In genomic region chr15:74374648-74375302, GRCh38 we compare ENCODE assay signal across 8 cellular contexts. TPM values are rescaled to one million over a fixed set of nuclear protein-coding genes. Genes with fewer than 3 reads are reported as not detected.
DNase-seq lines count a peak whose midpoint lies in the region; ATAC-seq, FAIRE-seq and TF ChIP-seq lines count a peak whose summit lies in the region.

No MANE protein-coding gene starts in this region.

- peaks cover 9 to 25% (median 13%) of the 10 kb centered on the region in 3 donors for H3K4me1 Mint-ChIP-seq in IgD-negative memory B cell

- peaks cover 6% of the 10 kb centered on the region; the same call in 1 of the 2 replicates for H3K23me2 ChIP-seq in H1 (ENCODE audit: low read depth, low read length)

- no peak overlapping the region; a peak in 2 of 7 replicates for H3K9ac ChIP-seq in H1 (replicated peaks in 1 of 4; ENCODE audit: extremely low read depth in 1 of 4, low read depth in 3 of 4, low read length in 3 of 4)

- H3K18ac ChIP-seq in H1 (ENCODE audit: extremely low read depth, low read length), result peak overlapping the region; percentile 99

- H3K27me3 ChIP-seq in H1 (replicated peaks in 1 of 4; ENCODE audit: control insufficient read depth in 3 of 4, extremely low read depth in 1 of 4, insufficient read depth in 3 of 4, low read length in 3 of 4) (peaks cover 0 to 3% (median 0%) of the 10 kb centered on the region in 4 experiments; a peak in 3 of 7 replicates), psoas muscle (ENCODE audit: insufficient read depth in 3 of 3, low read length in 2 of 3) (peaks cover 0 to 1% (median 0%) of the 10 kb centered on the region in 3 donors)

- TF ChIP-seq POLR2A in H1 (IDR thresholded peaks at IDR 0.05; ENCODE audit: control extremely low read depth in 1 of 2, low read depth in 2 of 2, low read length in 2 of 2), result no peak
- TF ChIP-seq POLR2A in lower leg skin (IDR thresholded peaks at IDR 0.05), result no peak

- peak overlapping the region; percentile 65 for H3K4ac ChIP-seq in H1 (replicated peaks; ENCODE audit: insufficient read length, low read depth, low read length)

- POLR2A ChIA-PET in H1 (lab: Charles Lee; ENCODE audit: partially characterized antibody), result interaction anchor here (0.9 to 3.1 kb wide), 5 partner anchors 10 to 111 kb away, joined by 3 to 9 read pairs (median 3); no protein-coding TSS in a partner anchor

- H2BK5ac ChIP-seq in H1 (ENCODE audit: low read depth, low read length), result peak overlapping the region; percentile 92

- no peak overlapping the region for H3K23ac ChIP-seq in H1 (ENCODE audit: insufficient read length)

- H4K8ac ChIP-seq in H1 (ENCODE audit: extremely low read depth, insufficient read depth, low read length), result no peak overlapping the region

- H3K36me3 ChIP-seq in H1 (ENCODE audit: control insufficient read depth in 2 of 4, insufficient read depth in 4 of 4, low read length in 3 of 4) (no peaks in the 10 kb centered on the region), psoas muscle (ENCODE audit: insufficient read depth in 1 of 2, low read depth in 1 of 2) (no peaks in the 10 kb centered on the region)

- 28% methylated on average over 11 of the region's 11 CpGs; no CpG with 5 or more reads in 1 of the 2 experiments for WGBS in H1 (ENCODE audit: extremely low coverage in 1 of 2, insufficient coverage in 1 of 2, insufficient read length in 1 of 2, insufficient replicate concordance in 2 of 2, low coverage in 1 of 2, low lambda C conversion rate in 2 of 2, missing lambda C conversion rate in 1 of 2), 2 experiments
- WGBS in psoas muscle, 3 donors, result 23 to 26% (median 24%) methylated on average over 11 of the region's 11 CpGs
- 20 to 36% methylated on average over 8 to 11 of the region's 11 CpGs for WGBS in lower leg skin, 2 donors

- no peak overlapping the region for H3K56ac ChIP-seq in H1 (replicated peaks; ENCODE audit: insufficient read length, low read depth, low read length)

- peak; percentile 16 for ATAC-seq in GM18907 (IDR thresholded peaks at IDR 0.05; ENCODE audit: unreplicated experiment)
- ATAC-seq in psoas muscle, result no peak

- H3K4me2 ChIP-seq in H1 (ENCODE audit: insufficient read depth in 1 of 2, low read depth in 2 of 2, low read length in 2 of 2), result peak overlapping the region; percentile 76 to 99

- no peak overlapping the region for H3K27ac ChIP-seq in H1 (ENCODE audit: low read depth, low read length)
- no peak overlapping the region for H3K27ac ChIP-seq in psoas muscle

- intact Hi-C loops in psoas muscle (cut with DNase I), result loop anchor here (1.0 to 10.0 kb wide), 5 partner anchors 114 to 580 kb away; partner anchors contain the start of gene RPP25 (in 1 of the 2)
- intact Hi-C loops in lower leg skin (cut with DNase I; ENCODE audit: low total_unique reads), result loop anchor here (5.0 to 10.0 kb wide), 2 partner anchors 120 to 258 kb away; no protein-coding TSS in a partner anchor

- H3K4me3 ChIP-seq in H1 (ENCODE audit: extremely low read depth in 1 of 4, insufficient read depth in 2 of 4, low read depth in 3 of 4, low read length in 4 of 4), result peak overlapping the region; percentile 37 to 74 (median 54)
- H3K4me3 ChIP-seq in psoas muscle, result peak overlapping the region; percentile 66
- no peak overlapping the region for H3K4me3 ChIP-seq in lower leg skin (ENCODE audit: low read depth, poor library complexity, severe bottlenecking)

- no peak overlapping the region; the same call in 1 of the 2 replicates for H2BK20ac ChIP-seq in H1 (ENCODE audit: low read length)

- H3K79me1 ChIP-seq in H1 (ENCODE audit: low read depth, low read length), result no peaks in the 10 kb centered on the region; the same call in 1 of the 2 replicates

- H3K9me3 ChIP-seq in H1 (ENCODE audit: insufficient read depth in 2 of 2, low read depth in 1 of 2, low read length in 1 of 2) (no peaks in the 10 kb centered on the region), psoas muscle (no peaks in the 10 kb centered on the region)

- DNase-seq in H1 (ENCODE audit: low read depth in 1 of 2, low spot score in 2 of 2) (peak in 1 of 2 experiments; percentile 93), psoas muscle (no peak), GM19239 (ENCODE audit: insufficient read length, low spot score) (no peak), frontal cortex (ENCODE audit: low spot score in 2 of 2) (no peak), SW480 (ENCODE audit: low spot score) (no peak), lower leg skin (ENCODE audit: low spot score in 2 of 2) (no peak)

- H3K14ac ChIP-seq in H1 (ENCODE audit: insufficient read length), result no peak overlapping the region

- TF ChIP-seq EP300 in H1 (IDR thresholded peaks at IDR 0.05; ENCODE audit: borderline replicate concordance in 1 of 2, low read depth in 2 of 2, low read length in 2 of 2), result no peak

- H2AK5ac ChIP-seq in H1 (ENCODE audit: low read depth, low read length), result no peak overlapping the region

- no peak for FAIRE-seq in H1 (lab: Jason Lieb, UNC)
- FAIRE-seq in GM19239 (lab: Jason Lieb, UNC), result no peak
- FAIRE-seq in frontal cortex (lab: Jason Lieb, UNC), result no peak

- H4K20me1 ChIP-seq in H1 (replicated peaks in 1 of 2; ENCODE audit: control insufficient read depth in 1 of 2, insufficient read depth in 2 of 2, low read length in 2 of 2), result no peaks in the 10 kb centered on the region

- peak overlapping the region; percentile 92 for H4K5ac ChIP-seq in H1 (ENCODE audit: insufficient read length, low read depth, low read length)

- no peak overlapping the region for H2BK120ac ChIP-seq in H1 (replicated peaks; ENCODE audit: low read depth, low read length)

- H2BK12ac ChIP-seq in H1 (ENCODE audit: low read depth, low read length), result peak overlapping the region; percentile 87; the same call in 1 of the 2 replicates

- H3K27me3 Mint-ChIP-seq in IgD-negative memory B cell, result peaks cover 5% of the 10 kb centered on the region

- H2AFZ ChIP-seq in H1 (ENCODE audit: low read length), result peak overlapping the region; percentile 87

- peak overlapping the region; percentile 97; the same call in 1 of the 2 replicates for H2BK15ac ChIP-seq in H1 (ENCODE audit: low read length)

- H3K36me3 Mint-ChIP-seq in IgD-negative memory B cell, result no peaks in the 10 kb centered on the region

- TF ChIP-seq CTCF in H1 (IDR thresholded peaks at IDR 0.05; ENCODE audit: control extremely low read depth in 1 of 3, insufficient read depth in 1 of 3, low read depth in 1 of 3, low read length in 3 of 3) (peak in 2 of 3 experiments; percentile 2 to 27; a peak in 2 of 4 replicates), psoas muscle (IDR thresholded peaks at IDR 0.05) (no peak), lower leg skin (IDR thresholded peaks at IDR 0.05) (no peak)

- 0 out of 4 replicates have a peak, but pooled peaks of 1 of the 2 experiments have one; percentile 3 for TF ChIP-seq RAD21 in H1 (IDR thresholded peaks at IDR 0.05 in 1 of 2, conservative IDR thresholded peaks at IDR 0.05 in 1 of 2; ENCODE audit: low read depth in 2 of 2, low read length in 2 of 2)

- H3K4me1 ChIP-seq in H1 (replicated peaks in 1 of 4; ENCODE audit: control insufficient read depth in 3 of 4, insufficient read depth in 4 of 4, low read length in 3 of 4), result peaks cover 4 to 17% (median 10%) of the 10 kb centered on the region in 4 experiments
- H3K4me1 ChIP-seq in psoas muscle, result no peaks in the 10 kb centered on the region

- peak overlapping the region; percentile 73 to 94 (median 88) for H3K4me3 Mint-ChIP-seq in IgD-negative memory B cell

- peak overlapping the region; percentile 83 for H4K91ac ChIP-seq in H1 (replicated peaks; ENCODE audit: insufficient read length, low read length)

- no peaks in the 10 kb centered on the region for H3K79me2 ChIP-seq in H1 (ENCODE audit: control insufficient read depth in 1 of 2, insufficient read depth in 2 of 2, low read length in 2 of 2)

- no peaks in the 10 kb centered on the region for H3K9me3 Mint-ChIP-seq in IgD-negative memory B cell

- CTCF ChIA-PET in H1 (lab: Charles Lee; ENCODE audit: partially characterized antibody), result interaction anchor here (0.6 to 36.8 kb wide), 24 partner anchors 11 to 368 kb away, joined by 3 to 1311 read pairs (median 5); partner anchors contain the start of gene SEMA7A

- H3K27ac Mint-ChIP-seq in IgD-negative memory B cell, result peak overlapping the region; percentile 41 to 91 (median 64)

TF ChIP-seq in H1, 55 proteins besides CTCF, POLR2A, EP300 and RAD21 (continues in another document):
- peak; percentile 28 for TF ChIP-seq ASH2L (IDR thresholded peaks at IDR 0.05; ENCODE audit: low read length)
- TF ChIP-seq RFX5 (IDR thresholded peaks at IDR 0.05; ENCODE audit: borderline replicate concordance, low read depth, low read length), result no peak
- TF ChIP-seq TAF1 (IDR thresholded peaks at IDR 0.05; ENCODE audit: low read depth, low read length), result 0 out of 2 replicates have a peak, but pooled peaks have one; percentile 21
- TF ChIP-seq TCF12 (IDR thresholded peaks at IDR 0.05; ENCODE audit: low read depth, low read length), result 0 out of 2 replicates have a peak, but pooled peaks have one; percentile 28

RNA-seq across cellular contexts. Expression of gene CYP11A1, which starts 7.3 kb away (rescaled TPM):
- polyA plus RNA-seq in IgD-negative memory B cell (not detected), H1 (2011; rRNA removed) (7.2 and 7.5 TPM in 2 replicates), psoas muscle (under 1 TPM; 0.14 to 0.24 (median 0.18) TPM)
- total RNA-seq in H1 (2021; fragmentation: NEBNext Ultra II Directional; extraction: Animal tissue kit (Norgen Biotek cat#: 25700)), result 1.9 and 3.3 TPM in 2 replicates
- 6.9 TPM for polyA plus RNA-seq in H1 (2011; cell fraction: cytosol; rRNA removed)
- polyA plus RNA-seq in H1 (2011; cell fraction: nucleus; rRNA removed), result 7.1 TPM
- polyA plus RNA-seq in H1 (2012, experiment 1 of 2), result 3.6 to 5.9 TPM (median 4.9 TPM) in 4 replicates
- polyA plus RNA-seq in H1 (2012, experiment 2 of 2), result 4.9 TPM
- polyA plus RNA-seq in H1 (2013, experiment 1 of 2), result 2.0 TPM
- 2.0 TPM for polyA plus RNA-seq in H1 (2013, experiment 2 of 2)
- 6.3 and 7.6 TPM in 2 replicates for polyA minus RNA-seq in H1 (2011; rRNA and poly(A)+ RNA removed)
- polyA minus RNA-seq in H1 (2011; cell fraction: cytosol; rRNA and poly(A)+ RNA removed), result 4.3 TPM
- 2.8 TPM for polyA minus RNA-seq in H1 (2011; cell fraction: nucleus; rRNA and poly(A)+ RNA removed)
- total RNA-seq in psoas muscle (1 to 10 TPM in 2 of 4 donors, under 1 TPM in 2; 0.61 to 5.0 (median 2.2) TPM), frontal cortex (not detected), lower leg skin (under 1 TPM in 3 of 4 donors, not detected in 1; 0.34 to 0.75 (median 0.49) TPM)

RNA-seq across cellular contexts. Expression of gene SEMA7A, which starts 59.0 kb away (rescaled TPM):
- polyA plus RNA-seq in IgD-negative memory B cell (5.0 TPM), H1 (2011; rRNA removed) (10.7 and 13.4 TPM in 2 replicates), psoas muscle (1 to 10 TPM in 1 of 3 donors, under 1 TPM in 2; 0.44 to 1.2 (median 0.46) TPM)
- 14.6 and 15.0 TPM in 2 replicates for total RNA-seq in H1 (2021; fragmentation: NEBNext Ultra II Directional; extraction: Animal tissue kit (Norgen Biotek cat#: 25700))
- 10.9 TPM for polyA plus RNA-seq in H1 (2011; cell fraction: cytosol; rRNA removed)
- polyA plus RNA-seq in H1 (2011; cell fraction: nucleus; rRNA removed), result 19.2 TPM
- 10.5 to 14.0 TPM (median 12.0 TPM) in 4 replicates for polyA plus RNA-seq in H1 (2012, experiment 1 of 2)
- 11.5 TPM for polyA plus RNA-seq in H1 (2012, experiment 2 of 2)
- polyA plus RNA-seq in H1 (2013, experiment 1 of 2), result 16.7 TPM
- 16.7 TPM for polyA plus RNA-seq in H1 (2013, experiment 2 of 2)
- polyA minus RNA-seq in H1 (2011; rRNA and poly(A)+ RNA removed), result 10.7 and 12.5 TPM in 2 replicates
- 4.6 TPM for polyA minus RNA-seq in H1 (2011; cell fraction: cytosol; rRNA and poly(A)+ RNA removed)
- polyA minus RNA-seq in H1 (2011; cell fraction: nucleus; rRNA and poly(A)+ RNA removed), result 9.5 TPM
- total RNA-seq in psoas muscle (1 to 10 TPM in 3 of 4 donors, under 1 TPM in 1; 0.71 to 2.0 (median 1.5) TPM), frontal cortex (21.6 TPM), lower leg skin (10 to 100 TPM; 16.7 to 30.5 (median 20.5) TPM)

Comparison
In these comparisons a context has a peak if more than half of its experiments do, and no peak if none do; other contexts are left out.
1. CTCF ChIP-seq: peak in H1 (2 of 3); none in psoas muscle (single experiment) and lower leg skin (0 of 3).